27 cellular contexts compared by ENCODE assay signal in genomic region chr10:118977864-118978263, GRCh38.
"Had no signal": no experiment of that assay in that cellular context is flagged by ENCODE, and none has a peak within 500 bp of the region (broad histone marks: within the 10 kb centered on the region; RNA-seq: fewer than 3 reads in every experiment).

No MANE protein-coding gene starts in this region.

- H3K9me3 ChIP-seq: ascending aorta had no signal

- H3K27me3 ChIP-seq: ascending aorta, cardiac muscle cell had no signal

- H3K36me3 Mint-ChIP-seq: activated CD8-positive, alpha-beta memory T cell treated with anti-CD3 and anti-CD28 coated beads, Interleukin-2, amount 10 ng/mL, durations not matched to agents 7 days and 5 days; activated naive CD8-positive, alpha-beta T cell treated with anti-CD3 and anti-CD28 coated beads, Interleukin-2, amount 10 ng/mL, durations not matched to agents 7 days and 5 days had no signal

- H3K4me1 ChIP-seq: ascending aorta had no signal

- H3K4me3 ChIP-seq: ascending aorta, cardiac muscle cell, K562 had no signal

- H3K27ac Mint-ChIP-seq: activated CD4-positive, alpha-beta T cell treated with anti-CD3 and anti-CD28 coated beads, Interleukin-2, amount 10 ng/mL, durations not matched to agents 24 days and 14 days; activated CD8-positive, alpha-beta memory T cell treated with anti-CD3 and anti-CD28 coated beads, Interleukin-2, amount 10 ng/mL, durations not matched to agents 7 days and 5 days; activated naive CD4-positive, alpha-beta T cell treated with anti-CD3 and anti-CD28 coated beads, Interleukin-2, amount 50 U/mL, for 24 hours; activated naive CD8-positive, alpha-beta T cell treated with anti-CD3 and anti-CD28 coated beads, Interleukin-2, amount 10 ng/mL, durations not matched to agents 7 days and 5 days; activated T-helper 2 cell treated with anti-CD3 and anti-CD28 coated beads, Interferon-gamma antibody, Interleukin-2, Interleukin-4, amounts not matched to agents 10 μg/mL and 5 μg/mL and 100 μg/mL, durations not matched to agents 14 hours and 24 hours and 36 hours; T-helper 1 cell treated with Interleukin-12 subunit alpha and Interleukin-12 subunit beta and Interleukin-4 antibody, amounts not matched to agents 30 μg/mL and 1 μg/mL, for 36 hours; T-helper 2 cell treated with Interferon-gamma antibody and Interleukin-4, amounts not matched to agents 5 μg/mL and 100 μg/mL, for 36 hours had no signal

- H3K27ac ChIP-seq: ascending aorta, cardiac muscle cell had no signal

- DNase-seq: activated CD4-positive, alpha-beta T cell treated with anti-CD3 and anti-CD28 coated beads, Interleukin-2, amount 10 ng/mL, durations not matched to agents 24 days and 14 days; activated CD4-positive, alpha-beta T cell treated with anti-CD3 and anti-CD28 coated beads, Interleukin-2, amount 50 U/mL, for 48 hours; activated CD8-positive, alpha-beta memory T cell treated with anti-CD3 and anti-CD28 coated beads, Interleukin-2, amount 10 ng/mL, durations not matched to agents 7 days and 5 days; activated gamma-delta T cell; activated naive CD4-positive, alpha-beta T cell treated with Interleukin-2 at 50 U/mL for 16 hours; activated naive CD8-positive, alpha-beta T cell treated with anti-CD3 and anti-CD28 coated beads, Interleukin-2, amount 10 ng/mL, durations not matched to agents 7 days and 5 days; activated T-cell treated with anti-CD3 and anti-CD28 coated beads, Interleukin-2, amount 50 U/mL, for 1 hour; amygdala; IMR-90; NCI-H1105; NCI-H1417 treated with DMSO at 0.1 percent for 48 hours; NCI-H187 treated with DMSO at 0.1 percent for 48 hours; NCI-H2081; NCI-H446 treated with DMSO at 0.1 percent for 48 hours; NCI-H524; NCI-H69; NK-92 treated with Interleukin-12 subunit alpha and Interleukin-12 subunit beta, amount 100 ng/mL, for 24 hours; PC-3; Right ventricle myocardium superior; SW 1271 had no signal

- H3K36me3 ChIP-seq: ascending aorta, cardiac muscle cell had no signal

- H3K4me1 Mint-ChIP-seq: activated CD4-positive, alpha-beta T cell treated with anti-CD3 and anti-CD28 coated beads, Interleukin-2, amount 10 ng/mL, durations not matched to agents 24 days and 14 days; activated CD8-positive, alpha-beta memory T cell treated with anti-CD3 and anti-CD28 coated beads, Interleukin-2, amount 10 ng/mL, durations not matched to agents 7 days and 5 days; activated naive CD4-positive, alpha-beta T cell treated with anti-CD3 and anti-CD28 coated beads, Interleukin-2, amount 50 U/mL, for 24 hours; activated naive CD8-positive, alpha-beta T cell treated with anti-CD3 and anti-CD28 coated beads, Interleukin-2, amount 10 ng/mL, durations not matched to agents 7 days and 5 days had no signal

- H3K4me3 Mint-ChIP-seq: activated CD4-positive, alpha-beta T cell treated with anti-CD3 and anti-CD28 coated beads, Interleukin-2, amount 10 ng/mL, durations not matched to agents 24 days and 14 days; activated CD8-positive, alpha-beta memory T cell treated with anti-CD3 and anti-CD28 coated beads, Interleukin-2, amount 10 ng/mL, durations not matched to agents 7 days and 5 days; activated naive CD4-positive, alpha-beta T cell treated with anti-CD3 and anti-CD28 coated beads, Interleukin-2, amount 50 U/mL, for 24 hours; activated naive CD8-positive, alpha-beta T cell treated with anti-CD3 and anti-CD28 coated beads, Interleukin-2, amount 10 ng/mL, durations not matched to agents 7 days and 5 days; T-helper 1 cell treated with Interleukin-12 subunit alpha and Interleukin-12 subunit beta and Interleukin-4 antibody, amounts not matched to agents 30 μg/mL and 1 μg/mL, for 36 hours; T-helper 2 cell treated with Interferon-gamma antibody and Interleukin-4, amounts not matched to agents 5 μg/mL and 100 μg/mL, for 36 hours had no signal

- ATAC-seq: activated CD8-positive, alpha-beta memory T cell treated with anti-CD3 and anti-CD28 coated beads, Interleukin-2, amount 10 ng/mL, durations not matched to agents 7 days and 5 days; K562; PC-3 had no signal

- H3K9me3 Mint-ChIP-seq: T-helper 2 cell treated with Interferon-gamma antibody and Interleukin-4, amounts not matched to agents 5 μg/mL and 100 μg/mL, for 36 hours had no signal
